8 cellular contexts compared by ENCODE assay signal in the genomic region with DNA sequence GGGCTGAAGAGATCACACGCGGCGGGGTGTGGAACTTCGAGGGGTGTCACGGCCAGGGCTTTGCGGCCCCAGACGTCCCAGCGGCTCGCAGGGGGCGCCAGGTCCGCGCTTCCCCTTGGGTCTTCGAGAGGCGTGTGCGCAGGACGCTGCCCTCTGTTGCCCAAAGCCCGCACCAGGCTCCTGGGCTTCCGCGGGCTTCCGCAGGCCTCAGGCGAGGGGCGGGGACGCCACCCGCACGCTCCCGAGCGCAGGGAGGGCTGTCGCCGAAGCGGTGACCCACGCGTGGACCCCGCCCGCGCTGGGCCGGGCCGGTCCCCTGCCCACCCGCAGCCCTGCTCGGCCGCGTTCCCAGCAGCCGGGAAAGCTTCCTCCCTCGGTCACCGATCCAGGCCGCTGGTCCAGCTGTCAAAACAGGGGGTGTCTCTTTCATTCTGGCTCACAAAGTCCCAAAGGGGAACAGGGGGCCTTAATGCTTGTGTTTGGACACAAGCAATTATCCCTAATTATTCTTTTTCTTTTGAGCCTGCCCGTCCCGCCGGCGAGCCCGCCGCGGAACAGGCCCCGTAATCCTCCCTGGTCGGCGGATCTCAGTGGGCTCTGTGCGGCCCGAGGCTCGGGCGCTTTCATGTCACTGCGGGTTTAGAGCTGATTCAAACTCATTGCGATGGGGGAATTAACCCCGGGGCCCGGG.
DNase-seq lines count a peak whose midpoint lies in the region; ATAC-seq and TF ChIP-seq lines count a peak whose summit lies in the region.

No MANE protein-coding gene starts in this region.

- intact Hi-C loops in prostate gland (cut with DNase I) = no loop called here

- H3K27me3 ChIP-seq in iPS-15b (ENCODE audit: control insufficient read depth, insufficient read depth, low read length) = peaks cover 94% of the 10 kb centered on the region
- peaks cover 33% of the 10 kb centered on the region for H3K27me3 ChIP-seq in prostate gland (replicated peaks; ENCODE audit: insufficient read depth)

- H3K4me3 ChIP-seq in iPS-15b (ENCODE audit: low read depth, low read length) (peak overlapping the region; percentile 50), prostate gland (peak overlapping the region; percentile 15 to 16)

- TF ChIP-seq CTCF in prostate gland (IDR thresholded peaks at IDR 0.05) = no peak

- 4% methylated on average over 38 of the region's 63 CpGs for WGBS in prostate gland

- no peak for TF ChIP-seq POLR2A in prostate gland (IDR thresholded peaks at IDR 0.05)
- no peak for TF ChIP-seq POLR2A in GM18505 (IDR thresholded peaks at IDR 0.05; ENCODE audit: borderline replicate concordance, extremely low read depth, insufficient read depth, insufficient read length)

- no peak overlapping the region for H3K27ac ChIP-seq in prostate gland

- DNase-seq in Daoy (ENCODE audit: low read depth) = peak; percentile 37
- peak; percentile 53 for DNase-seq in astrocyte of the hippocampus (ENCODE audit: low read depth, low spot score)
- no peak for DNase-seq in prostate gland (ENCODE audit: low spot score)
- no peak for DNase-seq in globus pallidus (ENCODE audit: low spot score)
- no peak for DNase-seq in T1000 (lab: John Stamatoyannopoulos, UW)

- H3K36me3 ChIP-seq in iPS-15b (ENCODE audit: control insufficient read depth, insufficient read depth, low read length) (no peaks in the 10 kb centered on the region), prostate gland (no peaks in the 10 kb centered on the region)

- H3K9me3 ChIP-seq in iPS-15b (ENCODE audit: control insufficient read depth, insufficient read depth, low read length) = no peaks in the 10 kb centered on the region
- H3K9me3 ChIP-seq in prostate gland = no peaks in the 10 kb centered on the region

- H3K9ac ChIP-seq in iPS-15b (ENCODE audit: low read depth, low read length) = no peak overlapping the region

- H3K4me1 ChIP-seq in iPS-15b (ENCODE audit: control insufficient read depth, insufficient read depth, low read length) (peaks cover 19% of the 10 kb centered on the region), prostate gland (replicated peaks) (no peaks in the 10 kb centered on the region)

- ATAC-seq in GM18505 (IDR thresholded peaks at IDR 0.05; ENCODE audit: unreplicated experiment) (no peak), GM18909 (IDR thresholded peaks at IDR 0.05; ENCODE audit: poor library complexity, unreplicated experiment) (no peak)

Comparison
In these comparisons a context has a peak if more than half of its experiments do, and no peak if none do; other contexts are left out.
1. DNase-seq: peak in Daoy (single experiment) and astrocyte of the hippocampus (single experiment); none in prostate gland (single experiment), globus pallidus (single experiment) and T1000 (single experiment).